In genomic region chr5:96315431-96315830, GRCh38 we compare ENCODE assay signal across 18 cellular contexts.
DNase-seq lines count a peak whose midpoint lies in the region; ATAC-seq, FAIRE-seq and TF ChIP-seq lines count a peak whose summit lies in the region.
"Had no signal": no experiment of that assay in that cellular context is flagged by ENCODE, and none has a peak within 500 bp of the region (broad histone marks: within the 10 kb centered on the region; RNA-seq: fewer than 3 reads in every experiment).

No MANE protein-coding gene starts in this region.

- no peak overlapping the region for H3K4me2 ChIP-seq in A549

- no peaks in the 10 kb centered on the region for H3K36me3 ChIP-seq in esophagus muscularis mucosa
- H3K36me3 ChIP-seq: heart left ventricle had no signal

- POLR2A ChIA-PET in A549 (lab: Yijun Ruan, JAX), result no interaction called here

- H3K4me1 ChIP-seq in A549 (peaks cover 11% of the 10 kb centered on the region; the same call in 2 of the 3 replicates), esophagus muscularis mucosa (no peaks in the 10 kb centered on the region)

- DNase-seq in A549 (ENCODE audit: low read depth in 1 of 2, low spot score in 1 of 2) (no peak), cerebellum (ENCODE audit: low spot score) (no peak), NK-92 (lab: John Stamatoyannopoulos, UW; ENCODE audit: unreplicated experiment) (no peak), G401 (ENCODE audit: low spot score) (no peak), esophagus muscularis mucosa (ENCODE audit: extremely low spot score) (no peak)
- DNase-seq: activated CD4-positive, alpha-beta T cell treated with anti-CD3 and anti-CD28 coated beads, Interleukin-2, amount 50 U/mL, for 4 hours; anterior cingulate cortex; heart left ventricle; left cardiac atrium; NCI-H2081; posterior cingulate gyrus; T-helper 9 cell had no signal

- H3K27ac ChIP-seq in A549, result peak overlapping the region; percentile 1 to 60; a peak in 3 of 6 replicates
- no peak overlapping the region for H3K27ac ChIP-seq in esophagus muscularis mucosa (replicated peaks in 1 of 4)
- H3K27ac ChIP-seq: 22Rv1, coronary artery, heart left ventricle had no signal

- peaks cover 8% of the 10 kb centered on the region; the same call in 1 of the 3 replicates for H3K9me3 ChIP-seq in A549
- H3K9me3 ChIP-seq in esophagus muscularis mucosa, result peaks cover 0 to 8% (median 2%) of the 10 kb centered on the region in 4 donors

- TF ChIP-seq EP300 in A549 (IDR thresholded peaks at IDR 0.05) (no peak), esophagus muscularis mucosa (IDR thresholded peaks at IDR 0.05) (no peak)

- intact Hi-C loops in esophagus muscularis mucosa (cut with DNase I), result no loop called here

- TF ChIP-seq CTCF in A549 (IDR thresholded peaks at IDR 0.05) (no peak), esophagus muscularis mucosa (IDR thresholded peaks at IDR 0.05) (no peak)

- TF ChIP-seq RAD21 in A549 (conservative IDR thresholded peaks at IDR 0.05 in 1 of 2, IDR thresholded peaks at IDR 0.05 in 1 of 2), result no peak

- H3K4me3 ChIP-seq in A549 (no peak overlapping the region), esophagus muscularis mucosa (no peak overlapping the region)
- H3K4me3 ChIP-seq: coronary artery, heart left ventricle had no signal

- CTCF ChIA-PET in A549 (lab: Yijun Ruan, JAX), result interaction anchor here (0.7 to 1.8 kb wide), 2 partner anchors 14 to 456 kb away, joined by 3 to 6 read pairs; no protein-coding TSS in a partner anchor

- ATAC-seq in A549 (no peak), GM19372 (IDR thresholded peaks at IDR 0.05; ENCODE audit: low read depth, unreplicated experiment) (peak; percentile 58), HG02571 (IDR thresholded peaks at IDR 0.05; ENCODE audit: unreplicated experiment) (peak; percentile 74), HG03159 (IDR thresholded peaks at IDR 0.05; ENCODE audit: unreplicated experiment) (peak; percentile 72)
- ATAC-seq: left cardiac atrium had no signal

- H3K27me3 ChIP-seq in esophagus muscularis mucosa, result no peaks in the 10 kb centered on the region
- H3K27me3 ChIP-seq: heart left ventricle had no signal

- FAIRE-seq in A549 (lab: Jason Lieb, UNC), result no peak
- FAIRE-seq: GM12892 had no signal

- in situ Hi-C loops in G401 (cut with HindIII; ENCODE audit: low sequenced_read_pairs), result no loop called here

- TF ChIP-seq POLR2A in A549 (IDR thresholded peaks at IDR 0.05; ENCODE audit: low read length) (no peak), esophagus muscularis mucosa (IDR thresholded peaks at IDR 0.05; ENCODE audit: low read depth) (no peak)

TF ChIP-seq in A549, 52 proteins besides CTCF, POLR2A, EP300 and RAD21:
- no peak for TF ChIP-seq MAZ (IDR thresholded peaks at IDR 0.05; ENCODE audit: borderline replicate concordance, low read depth, low read length)
- no peak for TF ChIP-seq HOXA7 (CRISPR knock-in tag; IDR thresholded peaks at IDR 0.05)
- TF ChIP-seq CBX8 (IDR thresholded peaks at IDR 0.05), result no peak
- no peak for TF ChIP-seq ATOH8 (CRISPR knock-in tag; IDR thresholded peaks at IDR 0.05; ENCODE audit: low read depth)
- no peak for TF ChIP-seq EHMT2 (IDR thresholded peaks at IDR 0.05; ENCODE audit: low read depth)
- no peak for TF ChIP-seq ZSCAN20 (CRISPR knock-in tag; IDR thresholded peaks at IDR 0.05)
- no peak for TF ChIP-seq NR3C1 (IDR thresholded peaks at IDR 0.05)
- no peak for TF ChIP-seq CHD4 (IDR thresholded peaks at IDR 0.05; ENCODE audit: borderline replicate concordance)
- TF ChIP-seq TP53 (CRISPR knock-in tag; IDR thresholded peaks at IDR 0.05), result no peak
- no peak for TF ChIP-seq SREBF2 (IDR thresholded peaks at IDR 0.05)
- no peak for TF ChIP-seq RFX5 (IDR thresholded peaks at IDR 0.05)
- TF ChIP-seq TFCP2L1 (CRISPR knock-in tag; IDR thresholded peaks at IDR 0.05), result no peak
- no peak for TF ChIP-seq RCOR1 (IDR thresholded peaks at IDR 0.05; ENCODE audit: low read depth, low read length)
- TF ChIP-seq ELK1 (IDR thresholded peaks at IDR 0.05; ENCODE audit: low read depth, low read length), result no peak
- TF ChIP-seq MAX (IDR thresholded peaks at IDR 0.05), result no peak
- TF ChIP-seq POLR2AphosphoS2 (conservative IDR thresholded peaks at IDR 0.05; ENCODE audit: low read length), result no peak

Comparison
In these comparisons a context has a peak if more than half of its experiments do, and no peak if none do; other contexts are left out.
1. ATAC-seq: peak in GM19372 (single experiment), HG02571 (single experiment) and HG03159 (single experiment); none in A549 (0 of 2).
2. H3K27ac ChIP-seq: peak in A549 (2 of 2); none in esophagus muscularis mucosa (0 of 4).